In the genomic region with DNA sequence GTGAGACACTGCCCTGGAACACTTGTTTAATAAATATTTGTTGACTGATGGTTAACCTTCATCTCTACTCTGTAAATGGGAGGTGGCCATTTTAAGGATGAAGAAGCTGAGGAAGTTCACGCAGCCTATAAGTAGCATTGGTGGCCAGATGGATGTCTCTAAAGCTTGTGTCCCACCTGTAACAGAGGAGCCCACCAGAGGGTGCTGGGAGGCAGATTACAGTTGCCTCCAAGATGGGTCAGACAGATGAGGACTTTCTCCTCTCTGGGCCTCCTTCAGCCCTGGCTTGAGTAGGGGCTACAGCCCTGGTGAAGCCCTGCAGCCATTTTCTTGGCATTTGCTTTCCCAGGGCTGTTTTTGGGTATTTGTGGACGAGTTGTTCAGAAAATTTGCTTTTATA, we compare ENCODE assay signal across 28 cellular contexts. TPM values are rescaled to one million over a fixed set of nuclear protein-coding genes. Genes with fewer than 3 reads are reported as not detected.
DNase-seq lines count a peak whose midpoint lies in the region; ATAC-seq, FAIRE-seq and TF ChIP-seq lines count a peak whose summit lies in the region.
"Had no signal": no experiment of that assay in that cellular context is flagged by ENCODE, and none has a peak within 500 bp of the region (broad histone marks: within the 10 kb centered on the region; RNA-seq: fewer than 3 reads in every experiment).

No MANE protein-coding gene starts in this region.

- peaks cover 60% of the 10 kb centered on the region for H3K4me1 ChIP-seq in A549
- H3K4me1 ChIP-seq in H1 (replicated peaks in 1 of 4; ENCODE audit: control insufficient read depth in 3 of 4, insufficient read depth in 4 of 4, low read length in 3 of 4): no peaks in the 10 kb centered on the region
- no peaks in the 10 kb centered on the region for H3K4me1 ChIP-seq in H9 (ENCODE audit: insufficient read depth, low read length)

- H3K79me2 ChIP-seq in H1 (ENCODE audit: control insufficient read depth in 1 of 2, insufficient read depth in 2 of 2, low read length in 2 of 2) (no peaks in the 10 kb centered on the region), H9 (ENCODE audit: insufficient read depth, low read length) (no peaks in the 10 kb centered on the region)

- no peaks in the 10 kb centered on the region for H3K27me3 Mint-ChIP-seq in H9 (ENCODE audit: low read depth)
- H3K27me3 Mint-ChIP-seq: central memory CD8-positive, alpha-beta T cell had no signal

- no peak for TF ChIP-seq EP300 in A549 (IDR thresholded peaks at IDR 0.05)
- TF ChIP-seq EP300 in H1 (IDR thresholded peaks at IDR 0.05; ENCODE audit: borderline replicate concordance in 1 of 2, low read depth in 2 of 2, low read length in 2 of 2): no peak

- H3K36me3 Mint-ChIP-seq in H9 (ENCODE audit: insufficient read depth in 1 of 3, low read depth in 3 of 3): peaks cover 5 to 23% (median 21%) of the 10 kb centered on the region in 3 experiments; a peak in 6 of 7 replicates

- no peak overlapping the region for H2BK12ac ChIP-seq in H1 (ENCODE audit: low read depth, low read length)
- no peak overlapping the region for H2BK12ac ChIP-seq in H9 (ENCODE audit: insufficient read length, low read depth, low read length)

- DNase-seq in A549 (ENCODE audit: low read depth in 1 of 2, low spot score in 1 of 2): no peak
- DNase-seq in RPMI8226: peak; percentile 14
- no peak for DNase-seq in H1 (ENCODE audit: low read depth in 1 of 2, low spot score in 2 of 2)
- DNase-seq in NCI-H2171 (lab: John Stamatoyannopoulos, UW): no peak
- no peak for DNase-seq in NCI-H146 treated with DMSO at 0.1 percent for 48 hours (lab: John Stamatoyannopoulos, UW; ENCODE audit: unreplicated experiment)
- no peak for DNase-seq in H9
- DNase-seq: activated CD4-positive, alpha-beta T cell treated with anti-CD3 and anti-CD28 coated beads for 4 hours; aorta; DMS53; H7; hippocampal formation; left ventricle myocardium inferior; MG63; NCI-H1694 treated with DMSO at 0.1 percent for 48 hours; NCI-H69; SHP77 treated with DMSO at 0.1 percent for 48 hours; sigmoid colon; SW 1271 had no signal

- H3K4me2 ChIP-seq in A549: no peak overlapping the region
- no peak overlapping the region for H3K4me2 ChIP-seq in H1 (ENCODE audit: insufficient read depth in 1 of 2, low read depth in 2 of 2, low read length in 2 of 2)
- no peak overlapping the region for H3K4me2 ChIP-seq in H9 (ENCODE audit: insufficient read depth, insufficient read length, low read length)

- H2BK120ac ChIP-seq in H1 (replicated peaks; ENCODE audit: low read depth, low read length) (no peak overlapping the region), H9 (ENCODE audit: low read depth, low read length, poor library complexity, severe bottlenecking) (no peak overlapping the region)

- no peak overlapping the region for H4K8ac ChIP-seq in H1 (ENCODE audit: extremely low read depth, insufficient read depth, low read length)
- H4K8ac ChIP-seq in H9 (replicated peaks; ENCODE audit: insufficient read length, low read depth, low read length): no peak overlapping the region

- H3K18ac ChIP-seq in H1 (ENCODE audit: extremely low read depth, low read length) (no peak overlapping the region), H9 (ENCODE audit: insufficient read length, low read depth, low read length) (no peak overlapping the region)

- H2AFZ ChIP-seq in H1 (ENCODE audit: low read length) (no peak overlapping the region), H9 (ENCODE audit: low read length) (no peak overlapping the region)

- H3K56ac ChIP-seq in H1 (replicated peaks; ENCODE audit: insufficient read length, low read depth, low read length) (no peak overlapping the region), H9 (ENCODE audit: insufficient read length, low read depth, low read length) (no peak overlapping the region)

- TF ChIP-seq RAD21 in A549 (conservative IDR thresholded peaks at IDR 0.05 in 1 of 2, IDR thresholded peaks at IDR 0.05 in 1 of 2) (peak; percentile 19 to 34; a peak in 3 of 5 replicates), H1 (IDR thresholded peaks at IDR 0.05 in 1 of 2, conservative IDR thresholded peaks at IDR 0.05 in 1 of 2; ENCODE audit: low read depth in 2 of 2, low read length in 2 of 2) (peak; percentile 19; a peak in 2 of 4 replicates)

- H3K27ac Mint-ChIP-seq in H9: no peak overlapping the region
- H3K27ac Mint-ChIP-seq: activated T-helper 1 cell treated with anti-CD3 and anti-CD28 coated beads, Interleukin-12 subunit alpha, Interleukin-12 subunit beta, Interleukin-2, Interleukin-4 antibody, amounts not matched to agents 30 ng/mL and 10 ng/mL and 1 ng/mL, durations not matched to agents 14 hours and 24 hours and 36 hours had no signal

- H3K9me3 Mint-ChIP-seq in H9: no peaks in the 10 kb centered on the region
- H3K9me3 Mint-ChIP-seq: activated naive CD4-positive, alpha-beta T cell treated with anti-CD3 and anti-CD28 coated beads, Interleukin-2, amount 50 U/mL, for 72 hours; activated T-helper 1 cell treated with anti-CD3 and anti-CD28 coated beads, Interleukin-12 subunit alpha, Interleukin-12 subunit beta, Interleukin-2, Interleukin-4 antibody, amounts not matched to agents 30 ng/mL and 10 ng/mL and 1 ng/mL, durations not matched to agents 14 hours and 24 hours and 36 hours; central memory CD8-positive, alpha-beta T cell had no signal

- no peak overlapping the region for H3K4me3 ChIP-seq in A549
- no peak overlapping the region for H3K4me3 ChIP-seq in H1 (ENCODE audit: extremely low read depth in 1 of 4, insufficient read depth in 2 of 4, low read depth in 3 of 4, low read length in 4 of 4)
- H3K4me3 ChIP-seq: left ventricle myocardium inferior, MG63, sigmoid colon had no signal

- POLR2A ChIA-PET in A549 (lab: Yijun Ruan, JAX) (interaction anchor here (0.6 kb wide), 1 partner anchor 196 kb away, joined by 3 read pairs; no protein-coding TSS in a partner anchor), H1 (lab: Charles Lee; ENCODE audit: partially characterized antibody) (interaction anchor here (1.1 to 2.0 kb wide), 2 partner anchors 16 to 369 kb away, joined by 3 to 5 read pairs; no protein-coding TSS in a partner anchor)

- H3K4ac ChIP-seq in H1 (replicated peaks; ENCODE audit: insufficient read length, low read depth, low read length) (no peak overlapping the region), H9 (ENCODE audit: low read depth, low read length) (no peak overlapping the region)

- CTCF ChIA-PET in A549 (lab: Yijun Ruan, JAX) (interaction anchor here (0.8 to 4.3 kb wide), 3 partner anchors 14 to 362 kb away, joined by 3 to 16 read pairs (median 4); no protein-coding TSS in a partner anchor), H1 (lab: Charles Lee; ENCODE audit: partially characterized antibody) (interaction anchor here (0.7 to 2.7 kb wide), 6 partner anchors 9 to 335 kb away, joined by 3 to 10 read pairs (median 3); no protein-coding TSS in a partner anchor)

- H3K4me3 Mint-ChIP-seq in H9: no peak overlapping the region
- H3K4me3 Mint-ChIP-seq: activated T-helper 1 cell treated with anti-CD3 and anti-CD28 coated beads, Interleukin-12 subunit alpha, Interleukin-12 subunit beta, Interleukin-2, Interleukin-4 antibody, amounts not matched to agents 30 ng/mL and 10 ng/mL and 1 ng/mL, durations not matched to agents 14 hours and 24 hours and 36 hours; central memory CD8-positive, alpha-beta T cell had no signal

- peaks cover 5 to 7% of the 10 kb centered on the region in 2 experiments; a peak in 3 of 4 replicates for H3K4me1 Mint-ChIP-seq in H9

- 77% methylated on average over 2 of the region's 2 CpGs for WGBS in A549 (ENCODE audit: missing lambda C conversion rate)
- WGBS in H1 (ENCODE audit: extremely low coverage in 1 of 2, insufficient coverage in 1 of 2, insufficient read length in 1 of 2, insufficient replicate concordance in 2 of 2, low coverage in 1 of 2, low lambda C conversion rate in 2 of 2, missing lambda C conversion rate in 1 of 2), 2 experiments: 71% methylated on average over 2 of the region's 2 CpGs; no CpG with 5 or more reads in 1 of the 2 experiments
- WGBS in H9 (ENCODE audit: extremely low coverage, insufficient read length, low lambda C conversion rate): no CpG with 5 or more reads among the region's 2 CpGs

- no peak overlapping the region for H2BK15ac ChIP-seq in H1 (ENCODE audit: low read length)
- H2BK15ac ChIP-seq in H9 (ENCODE audit: low read depth, low read length): no peak overlapping the region

- H3K9ac ChIP-seq in H1 (replicated peaks in 1 of 4; ENCODE audit: extremely low read depth in 1 of 4, low read depth in 3 of 4, low read length in 3 of 4) (no peak overlapping the region), H9 (ENCODE audit: extremely low read depth, insufficient read length, low read length) (no peak overlapping the region)

- H3K23me2 ChIP-seq in H1 (ENCODE audit: low read depth, low read length) (no peaks in the 10 kb centered on the region), H9 (ENCODE audit: insufficient read length, low read depth, low read length, poor library complexity, severe bottlenecking) (no peaks in the 10 kb centered on the region)

- H3K23ac ChIP-seq in H1 (ENCODE audit: insufficient read length) (no peak overlapping the region), H9 (ENCODE audit: insufficient read length, low read depth, low read length) (no peak overlapping the region)

- no peaks in the 10 kb centered on the region for H3K9me3 ChIP-seq in A549
- H3K9me3 ChIP-seq in H1 (ENCODE audit: insufficient read depth in 2 of 2, low read depth in 1 of 2, low read length in 1 of 2): no peaks in the 10 kb centered on the region
- no peaks in the 10 kb centered on the region for H3K9me3 ChIP-seq in H9 (ENCODE audit: control insufficient read depth, low read depth, low read length)
- H3K9me3 ChIP-seq: left ventricle myocardium inferior, MG63, sigmoid colon had no signal

- no peak; the same call in none of the 3 replicates for TF ChIP-seq CTCF in A549 (IDR thresholded peaks at IDR 0.05)
- TF ChIP-seq CTCF in GM12873 (IDR thresholded peaks at IDR 0.05; ENCODE audit: insufficient read depth, low read depth, low read length, missing control alignments): peak; percentile 20
- peak in 2 of 3 experiments; percentile 2 to 24; a peak in 2 of 4 replicates for TF ChIP-seq CTCF in H1 (IDR thresholded peaks at IDR 0.05; ENCODE audit: control extremely low read depth in 1 of 3, insufficient read depth in 1 of 3, low read depth in 1 of 3, low read length in 3 of 3)
- TF ChIP-seq CTCF in H9 (conservative IDR thresholded peaks at IDR 0.05): no peak; the same call in 2 of the 3 replicates

- no peaks in the 10 kb centered on the region for H3K79me1 ChIP-seq in H1 (ENCODE audit: low read depth, low read length)
- no peaks in the 10 kb centered on the region for H3K79me1 ChIP-seq in H9 (ENCODE audit: insufficient read depth, low read depth, low read length, poor library complexity, severe bottlenecking)

- FAIRE-seq in A549 (lab: Jason Lieb, UNC) (no peak), H1 (lab: Jason Lieb, UNC) (no peak)
- FAIRE-seq: frontal cortex, TTC549, urothelium cell line had no signal

- H2BK5ac ChIP-seq in H1 (ENCODE audit: low read depth, low read length) (no peak overlapping the region), H9 (ENCODE audit: insufficient read length, low read length) (no peak overlapping the region)

- no peak overlapping the region for H2BK20ac ChIP-seq in H1 (ENCODE audit: low read length)
- H2BK20ac ChIP-seq in H9 (ENCODE audit: low read depth, low read length, poor library complexity, severe bottlenecking): no peak overlapping the region

- H3T11ph ChIP-seq in H9 (ENCODE audit: low read length): no peak overlapping the region

- ATAC-seq in A549 (peak in 1 of 2 experiments; percentile 5; a peak in 1 of 6 replicates), GM18498 (IDR thresholded peaks at IDR 0.05; ENCODE audit: unreplicated experiment) (no peak)
- ATAC-seq: activated naive CD4-positive, alpha-beta T cell treated with anti-CD3 and anti-CD28 coated beads, Interleukin-2, amount 50 U/mL, for 72 hours; esophagus mucosa had no signal

- H2AK5ac ChIP-seq in H1 (ENCODE audit: low read depth, low read length): no peak overlapping the region
- H2AK5ac ChIP-seq in H9 (ENCODE audit: insufficient read length, low read length): no peak overlapping the region

- H4K91ac ChIP-seq in H1 (replicated peaks; ENCODE audit: insufficient read length, low read length) (no peak overlapping the region), H9 (ENCODE audit: insufficient read length, low read depth, low read length) (no peak overlapping the region)

- H3K14ac ChIP-seq in H1 (ENCODE audit: insufficient read length) (no peak overlapping the region), H9 (ENCODE audit: insufficient read depth, low read length) (no peak overlapping the region)

- H3K36me3 ChIP-seq in H1 (ENCODE audit: control insufficient read depth in 2 of 4, insufficient read depth in 4 of 4, low read length in 3 of 4): peaks cover 0 to 6% (median 0%) of the 10 kb centered on the region in 4 experiments; a peak in 2 of 8 replicates

- H3K27me3 ChIP-seq in H1 (replicated peaks in 1 of 4; ENCODE audit: control insufficient read depth in 3 of 4, extremely low read depth in 1 of 4, insufficient read depth in 3 of 4, low read length in 3 of 4): no peaks in the 10 kb centered on the region
- H3K27me3 ChIP-seq in H9 (ENCODE audit: insufficient read depth, low read length): no peaks in the 10 kb centered on the region
- H3K27me3 ChIP-seq: MG63, sigmoid colon had no signal

- no peak overlapping the region for H4K5ac ChIP-seq in H1 (ENCODE audit: insufficient read length, low read depth, low read length)
- no peak overlapping the region for H4K5ac ChIP-seq in H9 (ENCODE audit: insufficient read length, low read depth, low read length)

- no peak for TF ChIP-seq POLR2A in A549 (IDR thresholded peaks at IDR 0.05; ENCODE audit: low read length)
- no peak for TF ChIP-seq POLR2A in H1 (IDR thresholded peaks at IDR 0.05; ENCODE audit: control extremely low read depth in 1 of 2, low read depth in 2 of 2, low read length in 2 of 2)

- H3K27ac ChIP-seq in A549: peak overlapping the region; percentile 5 to 85; a peak in 2 of 6 replicates
- no peak overlapping the region for H3K27ac ChIP-seq in H1 (ENCODE audit: low read depth, low read length)
- no peak overlapping the region for H3K27ac ChIP-seq in H9 (ENCODE audit: insufficient read length, low read depth, low read length)
- H3K27ac ChIP-seq: C4-2B, left ventricle myocardium inferior, sigmoid colon had no signal

- H4K20me1 ChIP-seq in H1 (replicated peaks in 1 of 2; ENCODE audit: control insufficient read depth in 1 of 2, insufficient read depth in 2 of 2, low read length in 2 of 2) (peaks cover 3 to 6% of the 10 kb centered on the region in 2 experiments), H9 (ENCODE audit: control insufficient read depth, insufficient read depth, insufficient read length) (no peaks in the 10 kb centered on the region)

RNA-seq across cellular contexts. Expression of a gene that starts 19.6 kb away (rescaled TPM):
- 17.3 and 19.6 TPM in 2 replicates for polyA plus RNA-seq in A549 (2011; rRNA removed)
- polyA plus RNA-seq in A549 (2012; cell fraction: cytosol; rRNA removed): 34.9 and 40.3 TPM in 2 replicates
- 92.4 and 101 TPM in 2 replicates for polyA plus RNA-seq in A549 (2012; cell fraction: nucleus; rRNA removed)
- 30.7 to 31.4 TPM (median 31.3 TPM) in 3 replicates for polyA plus RNA-seq in A549 (2017; fragmentation: RNase III; extraction: RNeasy Plus Mini Kit Qiagen cat#74134 plus additional on column Dnase treatment)
- 16.7 and 28.0 TPM in 2 replicates for polyA minus RNA-seq in A549 (2011; rRNA and poly(A)+ RNA removed)
- total RNA-seq in H1 (2021; fragmentation: NEBNext Ultra II Directional; extraction: Animal tissue kit (Norgen Biotek cat#: 25700)): 15.3 TPM in 2 replicates
- 7.8 and 12.5 TPM in 2 replicates for polyA plus RNA-seq in H1 (2011; rRNA removed)
- polyA plus RNA-seq in H1 (2011; cell fraction: cytosol; rRNA removed): 10.8 TPM
- polyA plus RNA-seq in H1 (2011; cell fraction: nucleus; rRNA removed): 20.6 TPM
- 10.5 to 12.8 TPM (median 12.2 TPM) in 4 replicates for polyA plus RNA-seq in H1 (2012, experiment 1 of 2)
- polyA plus RNA-seq in H1 (2012, experiment 2 of 2): 10.6 TPM
- polyA plus RNA-seq in H1 (2013, experiment 1 of 2): 6.1 TPM
- polyA plus RNA-seq in H1 (2013, experiment 2 of 2): 7.3 TPM
- polyA minus RNA-seq in H1 (2011; rRNA and poly(A)+ RNA removed): 11.2 and 15.1 TPM in 2 replicates
- 7.4 TPM for polyA minus RNA-seq in H1 (2011; cell fraction: cytosol; rRNA and poly(A)+ RNA removed)
- polyA minus RNA-seq in H1 (2011; cell fraction: nucleus; rRNA and poly(A)+ RNA removed): 20.5 TPM
- 9.6 and 10.5 TPM in 2 replicates for total RNA-seq in H9 (2021)

RNA-seq across cellular contexts. Expression of a gene that starts 45.0 kb away (rescaled TPM):
- polyA plus RNA-seq in A549 (2011; rRNA removed): 172 and 210 TPM in 2 replicates
- polyA plus RNA-seq in A549 (2012; cell fraction: cytosol; rRNA removed): 51.2 and 61.9 TPM in 2 replicates
- polyA plus RNA-seq in A549 (2012; cell fraction: nucleus; rRNA removed): 35.2 and 36.7 TPM in 2 replicates
- 118 to 125 TPM (median 120 TPM) in 3 replicates for polyA plus RNA-seq in A549 (2017; fragmentation: RNase III; extraction: RNeasy Plus Mini Kit Qiagen cat#74134 plus additional on column Dnase treatment)
- 90.0 and 90.1 TPM in 2 replicates for polyA minus RNA-seq in A549 (2011; rRNA and poly(A)+ RNA removed)
- total RNA-seq in H1 (2021; fragmentation: NEBNext Ultra II Directional; extraction: Animal tissue kit (Norgen Biotek cat#: 25700)): 74.2 and 76.2 TPM in 2 replicates
- 29.2 and 35.2 TPM in 2 replicates for polyA plus RNA-seq in H1 (2011; rRNA removed)
- 45.2 TPM for polyA plus RNA-seq in H1 (2011; cell fraction: cytosol; rRNA removed)
- polyA plus RNA-seq in H1 (2011; cell fraction: nucleus; rRNA removed): 32.5 TPM
- polyA plus RNA-seq in H1 (2012, experiment 1 of 2): 34.8 to 54.7 TPM (median 42.9 TPM) in 4 replicates
- 12.4 TPM for polyA plus RNA-seq in H1 (2012, experiment 2 of 2)
- polyA plus RNA-seq in H1 (2013, experiment 1 of 2): 62.6 TPM
- 82.9 TPM for polyA plus RNA-seq in H1 (2013, experiment 2 of 2)
- 58.1 and 81.8 TPM in 2 replicates for polyA minus RNA-seq in H1 (2011; rRNA and poly(A)+ RNA removed)
- 49.1 TPM for polyA minus RNA-seq in H1 (2011; cell fraction: cytosol; rRNA and poly(A)+ RNA removed)
- 43.8 TPM for polyA minus RNA-seq in H1 (2011; cell fraction: nucleus; rRNA and poly(A)+ RNA removed)
- 64.6 and 64.7 TPM in 2 replicates for total RNA-seq in H9 (2021)

Comparison
In these comparisons a context has a peak if more than half of its experiments do, and no peak if none do; other contexts are left out.
1. H3K27ac ChIP-seq: peak in A549 (2 of 2); none in H1 (single experiment) and H9 (single experiment).
2. CTCF ChIP-seq: peak in GM12873 (single experiment) and H1 (2 of 3); none in A549 (single experiment) and H9 (single experiment).